ENCODE assay signal across 8 cellular contexts in the genomic region with DNA sequence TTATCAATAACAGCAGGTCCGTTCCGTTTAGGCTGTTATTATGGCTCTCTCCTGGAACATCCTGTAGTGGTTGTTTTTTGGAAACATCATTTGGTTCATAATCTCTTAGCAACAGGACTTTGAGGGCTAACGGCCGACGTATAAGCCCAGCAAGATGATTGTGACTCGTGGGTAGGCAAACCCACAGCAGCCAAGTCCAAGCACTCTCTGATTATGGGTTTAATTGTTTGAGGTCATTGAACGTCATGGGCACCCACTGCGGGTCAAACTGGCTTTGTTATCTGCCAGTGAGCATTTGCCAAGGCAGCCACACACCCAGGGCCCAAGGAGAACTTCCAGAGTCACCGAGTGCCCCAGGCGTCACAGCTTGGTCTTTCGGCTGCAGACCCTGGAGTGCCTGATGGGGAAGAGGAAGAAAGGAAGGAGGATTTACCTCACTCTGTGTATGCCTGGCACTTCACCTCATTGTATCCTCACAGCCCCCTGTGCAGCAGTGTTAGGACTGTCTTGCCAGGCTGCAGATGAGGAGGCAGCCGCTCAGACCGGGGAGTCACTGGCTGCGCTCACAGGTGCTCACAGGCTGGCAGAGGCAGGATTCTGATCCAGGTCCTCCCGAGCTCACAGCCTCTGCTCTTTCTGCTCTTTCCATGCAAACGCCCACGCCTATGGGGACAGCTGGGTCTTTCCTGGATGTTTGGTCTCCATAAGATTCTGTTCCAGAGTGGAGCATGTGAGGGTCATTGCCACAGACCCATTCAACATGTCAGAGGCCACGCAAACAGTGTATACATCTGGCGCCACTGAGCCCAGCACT. TPM values are rescaled to one million over a fixed set of nuclear protein-coding genes. Genes with fewer than 3 reads are reported as not detected.
A peak's percentile ranks its signal among the peaks of the same experiment; 100 is the strongest.
DNase-seq lines count a peak whose midpoint lies in the region; ATAC-seq and TF ChIP-seq lines count a peak whose summit lies in the region.
"Had no signal": no experiment of that assay in that cellular context is flagged by ENCODE, and none has a peak within 500 bp of the region (broad histone marks: within the 10 kb centered on the region; RNA-seq: fewer than 3 reads in every experiment).

No MANE protein-coding gene starts in this region.

- DNase-seq in IMR-90 (no peak), Panc1 (ENCODE audit: low read depth, low spot score) (no peak), endodermal cell (peak; percentile 58), renal cortical epithelial cell (ENCODE audit: low read depth) (peak; percentile 71), HEK293T (ENCODE audit: extremely low spot score) (no peak)
- no peak for DNase-seq in stimulated activated effector memory CD8-positive, alpha-beta T cell treated with anti-CD3 and anti-CD28 coated beads, Interleukin-12 subunit alpha, Interleukin-12 subunit beta, amount 100 ng/mL, for 72 hours (ENCODE audit: low spot score in 2 of 2)
- DNase-seq: hippocampal formation had no signal

- no peak overlapping the region for H3K4me3 ChIP-seq in IMR-90 (ENCODE audit: insufficient read depth, low read depth, low read length)
- H3K4me3 ChIP-seq in Panc1 (ENCODE audit: low read depth in 2 of 2, low read length in 2 of 2): no peak overlapping the region
- H3K4me3 ChIP-seq in endodermal cell (ENCODE audit: low read length): no peak overlapping the region

- no peaks in the 10 kb centered on the region for H3K9me3 Mint-ChIP-seq in endodermal cell
- H3K9me3 Mint-ChIP-seq in stimulated activated effector memory CD8-positive, alpha-beta T cell treated with anti-CD3 and anti-CD28 coated beads, Interleukin-12 subunit alpha, Interleukin-12 subunit beta, amount 100 ng/mL, for 72 hours: no peaks in the 10 kb centered on the region

- H4K20me1 ChIP-seq in IMR-90 (ENCODE audit: insufficient read depth, low read length): no peaks in the 10 kb centered on the region

- H2BK15ac ChIP-seq in IMR-90 (ENCODE audit: low read depth, low read length): peak overlapping the region; percentile 71; the same call in 2 of the 3 replicates

- H2AK9ac ChIP-seq in IMR-90 (replicated peaks; ENCODE audit: low read depth, low read length, poor library complexity): peak overlapping the region; percentile 29

- no peak for ATAC-seq in IMR-90 (ENCODE audit: low read depth)
- ATAC-seq in Panc1: peak; percentile 26
- no peak for ATAC-seq in HG02763 (IDR thresholded peaks at IDR 0.05; ENCODE audit: unreplicated experiment)
- ATAC-seq in stimulated activated effector memory CD8-positive, alpha-beta T cell treated with anti-CD3 and anti-CD28 coated beads, Interleukin-12 subunit alpha, Interleukin-12 subunit beta, amount 100 ng/mL, for 72 hours: no peak

- no peak overlapping the region for H3K27ac Mint-ChIP-seq in endodermal cell
- no peak overlapping the region for H3K27ac Mint-ChIP-seq in stimulated activated effector memory CD8-positive, alpha-beta T cell treated with anti-CD3 and anti-CD28 coated beads, Interleukin-12 subunit alpha, Interleukin-12 subunit beta, amount 100 ng/mL, for 72 hours

- no peak overlapping the region for H3K23ac ChIP-seq in IMR-90 (ENCODE audit: low read depth, low read length)

- peaks cover 23% of the 10 kb centered on the region for H3K9me1 ChIP-seq in IMR-90 (ENCODE audit: insufficient read depth, low read length)

- POLR2A ChIA-PET in IMR-90 (lab: Charles Lee; ENCODE audit: unreplicated experiment) (no interaction called here), Panc1 (lab: Charles Lee) (no interaction called here), HEK293T (lab: Yijun Ruan, JAX) (interaction anchor here (0.5 to 1.3 kb wide), 2 partner anchors 34 to 190 kb away, joined by 3 read pairs; a partner anchor contains a TSS)

- H3K4me1 ChIP-seq in IMR-90 (ENCODE audit: control insufficient read depth, insufficient read depth, low read length) (peaks cover 31% of the 10 kb centered on the region), Panc1 (ENCODE audit: control insufficient read depth, insufficient read depth, low read length) (peaks cover 67% of the 10 kb centered on the region), endodermal cell (ENCODE audit: control insufficient read depth, insufficient read depth, low read length) (no peaks in the 10 kb centered on the region)

- TF ChIP-seq RAD21 in IMR-90 (IDR thresholded peaks at IDR 0.05; ENCODE audit: low read length): no peak

- H3K27me3 Mint-ChIP-seq in endodermal cell (ENCODE audit: insufficient read depth): peaks cover 4% of the 10 kb centered on the region

- in situ Hi-C loops in IMR-90 (cut with MboI; ENCODE audit: low sequenced_read_pairs) (loop anchor here (25.0 kb wide), 1 partner anchor 118 kb away; a partner anchor contains a TSS), Panc1 (cut with HindIII; ENCODE audit: low pct_unique_long_range_greater_than_20kb, low sequenced_read_pairs) (no loop called here)

- TF ChIP-seq CTCF in IMR-90 (conservative IDR thresholded peaks at IDR 0.05; ENCODE audit: low read depth, low read length) (no peak), Panc1 (IDR thresholded peaks at IDR 0.05) (no peak), endodermal cell (conservative IDR thresholded peaks at IDR 0.05) (no peak)

- peak overlapping the region; percentile 61 for H2BK120ac ChIP-seq in IMR-90 (ENCODE audit: low read depth, low read length)

- peak overlapping the region; percentile 53 for H2AFZ ChIP-seq in IMR-90 (replicated peaks; ENCODE audit: low read length, poor library complexity)

- H3K36me3 Mint-ChIP-seq in endodermal cell (ENCODE audit: low read depth): no peaks in the 10 kb centered on the region
- no peaks in the 10 kb centered on the region for H3K36me3 Mint-ChIP-seq in stimulated activated effector memory CD8-positive, alpha-beta T cell treated with anti-CD3 and anti-CD28 coated beads, Interleukin-12 subunit alpha, Interleukin-12 subunit beta, amount 100 ng/mL, for 72 hours

- H4K5ac ChIP-seq in IMR-90 (ENCODE audit: low read depth, low read length): no peak overlapping the region

- dilution Hi-C loops in IMR-90 (cut with HindIII; ENCODE audit: low sequenced_read_pairs, unreplicated experiment): no loop called here

- peak overlapping the region; percentile 71 for H2AK5ac ChIP-seq in IMR-90 (ENCODE audit: low read depth, low read length)

- H4K91ac ChIP-seq in IMR-90 (ENCODE audit: insufficient read depth, low read depth, low read length): 0 out of 2 replicates have a peak overlapping the region, but pooled peaks have one; percentile 19

- peak overlapping the region; percentile 39 for H3K4ac ChIP-seq in IMR-90 (ENCODE audit: low read depth, low read length)

- no peaks in the 10 kb centered on the region for H3K9me3 ChIP-seq in IMR-90 (ENCODE audit: control insufficient read depth, insufficient read depth, low read length)
- H3K9me3 ChIP-seq in Panc1 (ENCODE audit: control insufficient read depth, insufficient read depth, low read depth, low read length): no peaks in the 10 kb centered on the region
- no peaks in the 10 kb centered on the region for H3K9me3 ChIP-seq in endodermal cell (ENCODE audit: control insufficient read depth, low read length)

- no peak overlapping the region for H3K56ac ChIP-seq in IMR-90 (ENCODE audit: extremely low read depth, insufficient read depth, low read length)

- intact Hi-C loops in IMR-90 (cut with micrococcal nuclease): no loop called here
- intact Hi-C loops in Panc1 (cut with micrococcal nuclease; ENCODE audit: unreplicated experiment): loop anchor here (5.0 kb wide), 1 partner anchor 118 kb away; a partner anchor contains a TSS

- 0 out of 2 replicates have a peak overlapping the region, but pooled peaks have one; percentile 30 for H3K14ac ChIP-seq in IMR-90 (replicated peaks; ENCODE audit: low read depth, low read length)

- H2BK5ac ChIP-seq in IMR-90 (ENCODE audit: low read depth, low read length, poor library complexity, severe bottlenecking): no peak overlapping the region

- WGBS in IMR-90 (ENCODE audit: extremely low coverage in 2 of 2, insufficient read length in 1 of 2), 2 experiments: 89% methylated on average over 9 of the region's 19 CpGs; no CpG with 5 or more reads in 1 of the 2 experiments
- 90% methylated on average over 15 to 19 of the region's 19 CpGs for WGBS in endodermal cell (ENCODE audit: insufficient coverage in 1 of 2, insufficient read length in 1 of 2), 2 experiments

- H3K4me3 Mint-ChIP-seq in endodermal cell: no peak overlapping the region
- H3K4me3 Mint-ChIP-seq in stimulated activated effector memory CD8-positive, alpha-beta T cell treated with anti-CD3 and anti-CD28 coated beads, Interleukin-12 subunit alpha, Interleukin-12 subunit beta, amount 100 ng/mL, for 72 hours: no peak overlapping the region

- H3K4me1 Mint-ChIP-seq in endodermal cell: peaks cover 35% of the 10 kb centered on the region
- H3K4me1 Mint-ChIP-seq in stimulated activated effector memory CD8-positive, alpha-beta T cell treated with anti-CD3 and anti-CD28 coated beads, Interleukin-12 subunit alpha, Interleukin-12 subunit beta, amount 100 ng/mL, for 72 hours: peaks cover 80% of the 10 kb centered on the region

- H3K18ac ChIP-seq in IMR-90 (ENCODE audit: low read depth, low read length): no peak overlapping the region

- BruUV-seq in IMR-90 (replicated peaks; lab: Mats Ljungman, UMichigan): no TSS peak
- BruUV-seq in Panc1 (replicated peaks; lab: Mats Ljungman, UMichigan): no TSS peak

- H3K27me3 ChIP-seq in IMR-90 (ENCODE audit: control insufficient read depth, insufficient read depth, low read length): no peaks in the 10 kb centered on the region
- H3K27me3 ChIP-seq in Panc1 (ENCODE audit: control insufficient read depth, insufficient read depth, low read length): no peaks in the 10 kb centered on the region
- no peaks in the 10 kb centered on the region for H3K27me3 ChIP-seq in endodermal cell (ENCODE audit: control insufficient read depth, insufficient read depth, low read length, poor library complexity, severe bottlenecking)

- CTCF ChIA-PET in IMR-90 (lab: Yijun Ruan, JAX) (no interaction called here), Panc1 (lab: Charles Lee) (no interaction called here), HEK293T (lab: Yijun Ruan, JAX) (interaction anchor here (3.1 kb wide), 1 partner anchor 17 kb away, joined by 11 read pairs; no protein-coding TSS in a partner anchor)

- H3K79me1 ChIP-seq in IMR-90 (ENCODE audit: low read depth in 1 of 2, low read length in 2 of 2): no peaks in the 10 kb centered on the region

- H3K27ac ChIP-seq in IMR-90 (ENCODE audit: insufficient read depth, low read length): no peak overlapping the region
- peak overlapping the region; percentile 93 for H3K27ac ChIP-seq in Panc1 (ENCODE audit: low read length)
- H3K27ac ChIP-seq in endodermal cell (ENCODE audit: low read depth, low read length): no peak overlapping the region

- no peak for TF ChIP-seq POLR2A in IMR-90 (IDR thresholded peaks at IDR 0.05; ENCODE audit: low read depth, low read length)

- H3K36me3 ChIP-seq in IMR-90 (ENCODE audit: control insufficient read depth, insufficient read depth, low read length): no peaks in the 10 kb centered on the region
- H3K36me3 ChIP-seq in Panc1 (ENCODE audit: control insufficient read depth, insufficient read depth, low read length): no peaks in the 10 kb centered on the region
- H3K36me3 ChIP-seq in endodermal cell (ENCODE audit: control insufficient read depth, insufficient read depth, low read length): no peaks in the 10 kb centered on the region

- H2BK20ac ChIP-seq in IMR-90 (ENCODE audit: low read depth, low read length): peak overlapping the region; percentile 53

- no peak overlapping the region for H3K9ac ChIP-seq in IMR-90 (ENCODE audit: low read depth, low read length)
- H3K9ac ChIP-seq in endodermal cell (ENCODE audit: extremely low read depth, low read length, poor library complexity, severe bottlenecking): no peak overlapping the region

- no peak overlapping the region for H4K8ac ChIP-seq in IMR-90 (ENCODE audit: low read depth in 2 of 2, low read length in 2 of 2)

- no peak overlapping the region for H3K4me2 ChIP-seq in IMR-90 (ENCODE audit: low read depth, low read length)

RNA-seq across cellular contexts. Expression of a gene that starts 30.8 kb away (rescaled TPM):
- total RNA-seq in IMR-90 (2012; rRNA removed) (not detected in 2 replicates), Panc1 (2021; ENCODE audit: unreplicated experiment) (not detected), endodermal cell (not detected), renal cortical epithelial cell (not detected in 2 replicates)
- polyA plus RNA-seq in IMR-90 (2012; rRNA removed): not detected in 2 replicates
- polyA plus RNA-seq in IMR-90 (2012; cell fraction: cytosol; rRNA removed): 0.11 TPM in 1 of 2 replicates, not detected in the other
- polyA plus RNA-seq in IMR-90 (2012; cell fraction: nucleus; rRNA removed; ENCODE audit: low replicate concordance): not detected in 2 replicates
- not detected for polyA plus RNA-seq in Panc1 (2012; ENCODE audit: insufficient read length)
- polyA plus RNA-seq in endodermal cell (2013, experiment 1 of 2): not detected
- polyA plus RNA-seq in endodermal cell (2013, experiment 2 of 2): not detected

RNA-seq across cellular contexts. Expression of a gene that starts 53.7 kb away (rescaled TPM):
- total RNA-seq in IMR-90 (2012; rRNA removed) (101 and 131 TPM in 2 replicates), Panc1 (2021; ENCODE audit: unreplicated experiment) (93.1 TPM), endodermal cell (10 to 100 TPM in 1 of 2 donors, 1 to 10 TPM in 1; 5.5 to 10.3 TPM), renal cortical epithelial cell (75.2 and 85.6 TPM in 2 replicates)
- 97.4 and 102 TPM in 2 replicates for polyA plus RNA-seq in IMR-90 (2012; rRNA removed)
- 69.1 and 108 TPM in 2 replicates for polyA plus RNA-seq in IMR-90 (2012; cell fraction: cytosol; rRNA removed)
- 19.5 and 60.7 TPM in 2 replicates for polyA plus RNA-seq in IMR-90 (2012; cell fraction: nucleus; rRNA removed; ENCODE audit: low replicate concordance)
- 78.4 TPM for polyA plus RNA-seq in Panc1 (2012; ENCODE audit: insufficient read length)
- 43.1 TPM for polyA plus RNA-seq in endodermal cell (2013, experiment 1 of 2)
- 43.6 TPM for polyA plus RNA-seq in endodermal cell (2013, experiment 2 of 2)

Comparison
In these comparisons a context has a peak if more than half of its experiments do, and no peak if none do; other contexts are left out.
1. DNase-seq: peak in endodermal cell (single experiment) and renal cortical epithelial cell (single experiment); none in IMR-90 (single experiment), Panc1 (single experiment), HEK293T (single experiment) and stimulated activated effector memory CD8-positive, alpha-beta T cell treated with anti-CD3 and anti-CD28 coated beads, Interleukin-12 subunit alpha, Interleukin-12 subunit beta, amount 100 ng/mL, for 72 hours (0 of 2).